ENCODE assay signal across 9 cellular contexts in the genomic region with DNA sequence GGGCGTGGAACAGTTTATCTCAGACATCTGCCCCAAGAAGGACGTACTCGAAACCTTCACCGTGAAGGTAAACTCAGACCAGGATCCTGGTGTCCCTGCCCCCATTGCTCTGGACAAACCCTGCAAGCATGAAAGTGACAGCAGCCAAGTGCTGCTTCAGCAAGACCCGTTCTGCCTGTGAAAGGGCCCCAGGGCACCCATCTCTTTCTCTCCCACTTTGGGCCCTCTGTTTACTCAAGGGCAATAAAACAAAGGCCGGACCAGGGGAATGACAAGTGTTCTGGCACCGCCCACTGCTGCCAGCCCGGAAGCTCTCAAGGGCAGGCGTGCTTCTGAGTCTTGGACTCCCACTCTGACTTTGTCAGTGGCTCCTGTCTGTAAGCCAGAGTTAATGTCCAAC. TPM values are rescaled to one million over a fixed set of nuclear protein-coding genes. Genes with fewer than 3 reads are reported as not detected.
A peak's percentile ranks its signal among the peaks of the same experiment; 100 is the strongest.
DNase-seq lines count a peak whose midpoint lies in the region; ATAC-seq and TF ChIP-seq lines count a peak whose summit lies in the region.
"Had no signal": no experiment of that assay in that cellular context is flagged by ENCODE, and none has a peak within 500 bp of the region (broad histone marks: within the 10 kb centered on the region; RNA-seq: fewer than 3 reads in every experiment).

No MANE protein-coding gene starts in this region.

- no peak overlapping the region for H3K4me2 ChIP-seq in mammary epithelial cell (ENCODE audit: insufficient read depth, low read depth, low read length)

- H3K9ac ChIP-seq in mammary epithelial cell (ENCODE audit: insufficient read depth, low read length) = no peak overlapping the region

- H3K9me3 ChIP-seq in breast epithelium (no peaks in the 10 kb centered on the region), mammary epithelial cell (replicated peaks; ENCODE audit: insufficient read depth, low read length) (no peaks in the 10 kb centered on the region), lung (ENCODE audit: control insufficient read depth in 2 of 2, insufficient read depth in 1 of 2, low read length in 1 of 2) (no peaks in the 10 kb centered on the region)

- peak overlapping the region; percentile 62 for H3K4me3 Mint-ChIP-seq in type B pancreatic cell

- H3K27ac Mint-ChIP-seq in type B pancreatic cell = peak overlapping the region; percentile 87

- peak; percentile 60 for ATAC-seq in lung (ENCODE audit: insufficient read depth, low FRiP score)

- H3K36me3 ChIP-seq in breast epithelium (no peaks in the 10 kb centered on the region), mammary epithelial cell (ENCODE audit: insufficient read depth, low read length) (peaks cover 36% of the 10 kb centered on the region), lung (ENCODE audit: control insufficient read depth in 2 of 2, insufficient read depth in 2 of 2, low read length in 2 of 2) (peaks cover 3 to 45% of the 10 kb centered on the region in 2 donors)

- dilution Hi-C loops in mammary epithelial cell (cut with HindIII; ENCODE audit: low sequenced_read_pairs) = no loop called here

- 49% methylated on average over 9 of the region's 9 CpGs for WGBS in mammary epithelial cell (ENCODE audit: low coverage, missing lambda C conversion rate)
- 54 to 70% methylated on average over 9 of the region's 9 CpGs for WGBS in lung, 2 donors

- TF ChIP-seq POLR2A in breast epithelium (IDR thresholded peaks at IDR 0.05) = no peak

- no peak overlapping the region for H2AFZ ChIP-seq in mammary epithelial cell (ENCODE audit: low read depth, low read length)

- H3K27ac ChIP-seq in breast epithelium (peak overlapping the region; percentile 91 to 96), mammary epithelial cell (ENCODE audit: insufficient read depth, low read depth, low read length) (no peak overlapping the region), VCaP (peak overlapping the region; percentile 98), lung (ENCODE audit: low read depth in 1 of 2, low read length in 1 of 2) (peak overlapping the region in 1 of 2 donors; percentile 48)

- intact Hi-C loops in breast epithelium (cut with DNase I; ENCODE audit: low total_unique reads) = no loop called here
- intact Hi-C loops in mammary epithelial cell (cut with micrococcal nuclease) = no loop called here

- DNase-seq in breast epithelium (ENCODE audit: low spot score in 2 of 2) = peak; percentile 80 to 93
- DNase-seq in mammary epithelial cell = no peak
- DNase-seq in lung (ENCODE audit: low spot score) = peak; percentile 81
- no peak for DNase-seq in type B pancreatic cell (ENCODE audit: extremely low spot score, unreplicated experiment)
- no peak for DNase-seq in SKM-1 treated with dmso at 0.1 percent for 144 hours (lab: John Stamatoyannopoulos, UW; ENCODE audit: unreplicated experiment)
- no peak for DNase-seq in stimulated activated CD4-positive, alpha-beta T cell treated with anti-CD3 and anti-CD28 coated beads, Interleukin-4, amount 100 ng/mL, for 4 hours
- DNase-seq in HPDE6-E6E7 (ENCODE audit: extremely low spot score) = no peak
- DNase-seq: NCI-H1930 had no signal

- H3K4me1 ChIP-seq in breast epithelium (peaks cover 5 to 38% of the 10 kb centered on the region in 2 donors), mammary epithelial cell (ENCODE audit: insufficient read depth, low read length) (peaks cover 18% of the 10 kb centered on the region), lung (ENCODE audit: control insufficient read depth in 2 of 2, insufficient read depth in 2 of 2, low read length in 2 of 2) (peaks cover 6 to 25% of the 10 kb centered on the region in 2 donors)

- peaks cover 3% of the 10 kb centered on the region for H3K27me3 Mint-ChIP-seq in type B pancreatic cell

- in situ Hi-C loops in mammary epithelial cell (cut with MboI; ENCODE audit: low sequenced_read_pairs in 2 of 2) = no loop called here

- H3K27me3 ChIP-seq in breast epithelium (no peaks in the 10 kb centered on the region), mammary epithelial cell (ENCODE audit: insufficient read depth, low read length) (no peaks in the 10 kb centered on the region), lung (ENCODE audit: control insufficient read depth, insufficient read depth) (no peaks in the 10 kb centered on the region)

- TF ChIP-seq CTCF in breast epithelium (IDR thresholded peaks at IDR 0.05) (no peak), mammary epithelial cell (conservative IDR thresholded peaks at IDR 0.05 in 1 of 2, IDR thresholded peaks at IDR 0.05 in 1 of 2; ENCODE audit: extremely low read depth in 1 of 2, insufficient read depth in 1 of 2, low read depth in 1 of 2, low read length in 2 of 2) (no peak), VCaP (conservative IDR thresholded peaks at IDR 0.05) (no peak), lung (IDR thresholded peaks at IDR 0.05; ENCODE audit: control extremely low read depth, extremely low read depth) (no peak), type B pancreatic cell (conservative IDR thresholded peaks at IDR 0.05) (no peak)

- H3K36me3 Mint-ChIP-seq in type B pancreatic cell = peaks cover 43% of the 10 kb centered on the region

- H4K20me1 ChIP-seq in mammary epithelial cell (ENCODE audit: insufficient read depth, low read length) = no peaks in the 10 kb centered on the region

- BruUV-seq in mammary epithelial cell (replicated peaks; lab: Mats Ljungman, UMichigan) = no TSS peak

- no peaks in the 10 kb centered on the region for H3K9me3 Mint-ChIP-seq in type B pancreatic cell

- peaks cover 43% of the 10 kb centered on the region for H3K79me2 ChIP-seq in mammary epithelial cell (ENCODE audit: insufficient read depth, low read length)

- H3K4me3 ChIP-seq in breast epithelium (no peak overlapping the region), mammary epithelial cell (replicated peaks in 1 of 3; ENCODE audit: insufficient read depth in 1 of 3, low read depth in 2 of 3, low read length in 3 of 3) (no peak overlapping the region), lung (no peak overlapping the region)

- CTCF ChIA-PET in mammary epithelial cell (lab: Charles Lee; ENCODE audit: low non-redundant PET) = no interaction called here

- peaks cover 41% of the 10 kb centered on the region for H3K4me1 Mint-ChIP-seq in type B pancreatic cell (ENCODE audit: unreplicated experiment)

RNA-seq across cellular contexts. Expression of gene CD9, which starts 35.3 kb away (rescaled TPM):
- total RNA-seq in breast epithelium = 100 to 1,000 TPM in 2 of 3 donors, 10 to 100 TPM in 1; 91.1 to 436 (median 243) TPM
- total RNA-seq in mammary epithelial cell = 100 to 1,000 TPM; 351 to 470 TPM
- polyA plus RNA-seq in mammary epithelial cell = 775 TPM
- 463 TPM for polyA minus RNA-seq in mammary epithelial cell
- total RNA-seq in lung = 100 to 1,000 TPM; 240 to 406 TPM
- polyA plus RNA-seq in lung = 100 to 1,000 TPM; 352 to 425 TPM
- 120 and 807 TPM in 2 replicates for total RNA-seq in type B pancreatic cell (ENCODE audit: low replicate concordance)

Comparison
In these comparisons a context has a peak if more than half of its experiments do, and no peak if none do; other contexts are left out.
1. DNase-seq: peak in breast epithelium (2 of 2) and lung (single experiment); none in mammary epithelial cell (single experiment), type B pancreatic cell (single experiment), SKM-1 treated with dmso at 0.1 percent for 144 hours (single experiment), stimulated activated CD4-positive, alpha-beta T cell treated with anti-CD3 and anti-CD28 coated beads, Interleukin-4, amount 100 ng/mL, for 4 hours (0 of 2) and HPDE6-E6E7 (single experiment).